15 cellular contexts compared by ENCODE assay signal in genomic region chr3:188834349-188834748, GRCh38.
DNase-seq lines count a peak whose midpoint lies in the region; ATAC-seq and TF ChIP-seq lines count a peak whose summit lies in the region.
"Had no signal": no experiment of that assay in that cellular context is flagged by ENCODE, and none has a peak within 500 bp of the region (broad histone marks: within the 10 kb centered on the region; RNA-seq: fewer than 3 reads in every experiment).

No MANE protein-coding gene starts in this region.

- POLR2A ChIA-PET in activated CD4-positive, alpha-beta memory T cell treated with anti-CD3 and anti-CD28 coated beads for 36 hours (lab: Charles Lee) = no interaction called here

- no peak overlapping the region for H3K4me3 Mint-ChIP-seq in activated CD4-positive, alpha-beta memory T cell treated with anti-CD3 and anti-CD28 coated beads for 36 hours

- H3K36me3 Mint-ChIP-seq in activated CD4-positive, alpha-beta memory T cell treated with anti-CD3 and anti-CD28 coated beads for 36 hours = peaks cover 1% of the 10 kb centered on the region

- H3K27me3 ChIP-seq in BLaER1 treated with 17β-estradiol and CSF1 and Interleukin-3, amounts not matched to agents 10 nM and 100 nM = no peaks in the 10 kb centered on the region
- H3K27me3 ChIP-seq in heart right ventricle = no peaks in the 10 kb centered on the region

- peaks cover 16% of the 10 kb centered on the region for H3K4me1 Mint-ChIP-seq in activated CD4-positive, alpha-beta memory T cell treated with anti-CD3 and anti-CD28 coated beads for 36 hours (ENCODE audit: low read depth)

- H3K4me3 ChIP-seq in BLaER1 treated with 17β-estradiol and CSF1 and Interleukin-3, amounts not matched to agents 10 nM and 100 nM = no peak overlapping the region
- H3K4me3 ChIP-seq in epithelial cell of proximal tubule (ENCODE audit: low read depth, low read length) (no peak overlapping the region), heart right ventricle (no peak overlapping the region)
- H3K4me3 ChIP-seq: GM12878, prostate gland, SK-N-MC had no signal

- CTCF ChIA-PET in activated CD4-positive, alpha-beta memory T cell treated with anti-CD3 and anti-CD28 coated beads for 36 hours (lab: Charles Lee) = interaction anchor here (0.5 to 2.4 kb wide), 4 partner anchors 11 to 120 kb away, joined by 3 to 16 read pairs (median 3); no protein-coding TSS in a partner anchor

- intact Hi-C loops in activated CD4-positive, alpha-beta memory T cell treated with anti-CD3 and anti-CD28 coated beads for 36 hours (cut with micrococcal nuclease) = loop anchor here (5.0 to 10.0 kb wide), 2 partner anchors 310 to 1097 kb away; no protein-coding TSS in a partner anchor
- intact Hi-C loops in sciatic nerve (cut with DNase I) = no loop called here
- intact Hi-C loops in heart right ventricle (cut with DNase I) = no loop called here

- H4K20me1 ChIP-seq in BLaER1 treated with 17β-estradiol and CSF1 and Interleukin-3, amounts not matched to agents 10 nM and 100 nM = no peaks in the 10 kb centered on the region

- peaks cover 0 to 10% (median 0%) of the 10 kb centered on the region in 11 experiments; a peak in 2 of 22 replicates for H3K36me3 ChIP-seq in BLaER1 treated with 17β-estradiol and CSF1 and Interleukin-3, amounts not matched to agents 10 nM and 100 nM
- H3K36me3 ChIP-seq in heart right ventricle = no peaks in the 10 kb centered on the region
- H3K36me3 ChIP-seq: prostate gland, WERI-Rb-1 had no signal

- TF ChIP-seq CTCF in epithelial cell of proximal tubule (conservative IDR thresholded peaks at IDR 0.05; ENCODE audit: low read depth, low read length) (peak; percentile 14), heart right ventricle (IDR thresholded peaks at IDR 0.05) (no peak)

- H3K27ac ChIP-seq in BLaER1 treated with 17β-estradiol and CSF1 and Interleukin-3, amounts not matched to agents 10 nM and 100 nM = 0 out of 22 replicates have a peak overlapping the region, but pooled peaks of 1 of the 11 experiments have one; percentile 0
- H3K27ac ChIP-seq in heart right ventricle = no peak overlapping the region
- H3K27ac ChIP-seq: prostate gland, SK-N-MC, WERI-Rb-1 had no signal

- DNase-seq in HT1080 (ENCODE audit: low read depth) (peak; percentile 19), epithelial cell of proximal tubule (ENCODE audit: low read depth) (no peak), sciatic nerve (ENCODE audit: low spot score) (no peak), heart right ventricle (no peak), NCI-H2029 (lab: John Stamatoyannopoulos, UW) (no peak)
- DNase-seq in activated CD4-positive, alpha-beta memory T cell treated with anti-CD3 and anti-CD28 coated beads for 36 hours = peak; percentile 28
- DNase-seq: EL, left cardiac atrium, MM.1S, WERI-Rb-1 had no signal

- ATAC-seq in sciatic nerve (no peak), HG02885 (IDR thresholded peaks at IDR 0.05; ENCODE audit: poor library complexity, unreplicated experiment) (no peak), heart right ventricle (no peak)
- ATAC-seq: GM12878, left cardiac atrium had no signal

- no peak overlapping the region for H3K9ac ChIP-seq in BLaER1 treated with 17β-estradiol and CSF1 and Interleukin-3, amounts not matched to agents 10 nM and 100 nM

- H3K27me3 Mint-ChIP-seq in activated CD4-positive, alpha-beta memory T cell treated with anti-CD3 and anti-CD28 coated beads for 36 hours = no peaks in the 10 kb centered on the region

- H3K9me3 Mint-ChIP-seq in activated CD4-positive, alpha-beta memory T cell treated with anti-CD3 and anti-CD28 coated beads for 36 hours = no peaks in the 10 kb centered on the region

- 96 to 97% methylated on average over 3 of the region's 3 CpGs for WGBS in heart right ventricle, 2 donors

- H3K9me3 ChIP-seq in BLaER1 treated with 17β-estradiol and CSF1 and Interleukin-3, amounts not matched to agents 10 nM and 100 nM (replicated peaks in 1 of 11) = peaks cover 0 to 9% (median 0%) of the 10 kb centered on the region in 11 experiments; a peak in 3 of 22 replicates
- H3K9me3 ChIP-seq in heart right ventricle = peaks cover 0 to 4% (median 0%) of the 10 kb centered on the region in 11 donors
- H3K9me3 ChIP-seq: prostate gland had no signal

- peak overlapping the region in 9 of 11 experiments; percentile 4 to 39 (median 25); a peak in 8 of 22 replicates for H3K4me2 ChIP-seq in BLaER1 treated with 17β-estradiol and CSF1 and Interleukin-3, amounts not matched to agents 10 nM and 100 nM

- no peak overlapping the region for H3K27ac Mint-ChIP-seq in activated CD4-positive, alpha-beta memory T cell treated with anti-CD3 and anti-CD28 coated beads for 36 hours

- peaks cover 14 to 83% (median 21%) of the 10 kb centered on the region in 10 experiments; a peak in 18 of 20 replicates for H3K4me1 ChIP-seq in BLaER1 treated with 17β-estradiol and CSF1 and Interleukin-3, amounts not matched to agents 10 nM and 100 nM
- H3K4me1 ChIP-seq in heart right ventricle = peaks cover 0 to 21% (median 9%) of the 10 kb centered on the region in 9 donors
- H3K4me1 ChIP-seq: prostate gland had no signal

Comparison
In these comparisons a context has a peak if more than half of its experiments do, and no peak if none do; other contexts are left out.
1. DNase-seq: peak in HT1080 (single experiment) and activated CD4-positive, alpha-beta memory T cell treated with anti-CD3 and anti-CD28 coated beads for 36 hours (single experiment); none in epithelial cell of proximal tubule (single experiment), sciatic nerve (single experiment), heart right ventricle (0 of 2) and NCI-H2029 (single experiment).